Comparison of ENCODE assay signal across 7 cellular contexts in the genomic region with DNA sequence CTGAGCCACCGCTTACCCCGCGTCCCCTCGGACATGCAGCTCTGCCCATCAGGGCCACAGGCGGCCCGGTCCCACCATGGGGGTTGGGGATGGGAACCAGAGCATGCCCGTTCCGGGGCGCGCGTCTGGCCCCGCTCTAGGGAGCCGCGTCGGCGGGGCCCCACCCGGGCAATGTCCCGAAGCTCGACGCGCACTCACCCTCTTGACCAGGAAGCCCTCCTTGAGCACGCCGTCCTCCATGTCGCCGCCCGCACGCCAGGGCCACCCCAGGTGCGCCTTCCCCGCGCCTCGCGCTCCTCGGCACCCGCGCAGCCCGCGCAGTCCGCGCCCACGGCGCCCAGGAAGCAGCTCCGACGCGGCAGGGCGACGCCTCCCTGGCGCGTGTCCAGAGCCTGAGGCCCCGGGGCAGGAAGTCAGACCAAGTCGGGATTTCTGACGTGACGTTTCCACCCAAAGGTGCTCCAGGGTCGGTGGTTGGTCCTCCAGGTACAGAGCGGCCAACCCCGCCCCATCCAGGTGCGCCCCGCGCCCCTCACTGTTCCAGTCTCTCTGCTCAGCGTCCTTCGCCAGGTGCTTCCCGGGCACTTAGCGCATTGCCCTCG. TPM values are rescaled to one million over a fixed set of nuclear protein-coding genes. Genes with fewer than 3 reads are reported as not detected.
A peak's percentile ranks its signal among the peaks of the same experiment; 100 is the strongest.
DNase-seq lines count a peak whose midpoint lies in the region; FAIRE-seq and TF ChIP-seq lines count a peak whose summit lies in the region.

Gene PLEK2, minus strand, starts transcription at position 346 of the 602 bp plus-strand sequence. Its CDS starts 106 bp downstream, at position 240.

- H3K9ac ChIP-seq in endothelial cell of umbilical vein (replicated peaks; ENCODE audit: extremely low read depth, insufficient read depth, low read length) = no peak within 1 kb of the TSS

- TF ChIP-seq CTCF in endothelial cell of umbilical vein (IDR thresholded peaks at IDR 0.05; ENCODE audit: extremely low read depth in 1 of 2, insufficient read depth in 1 of 2, low read depth in 1 of 2, low read length in 2 of 2) = no peak
- TF ChIP-seq CTCF in osteoblast (IDR thresholded peaks at IDR 0.05; ENCODE audit: extremely low read depth, low read depth, low read length) = no peak
- no peak for TF ChIP-seq CTCF in vagina (IDR thresholded peaks at IDR 0.05)
- no peak for TF ChIP-seq CTCF in chondrocyte (IDR thresholded peaks at IDR 0.05)

- DNase-seq in NCI-H1105 (lab: John Stamatoyannopoulos, UW) (peak; percentile 79), endothelial cell of umbilical vein (ENCODE audit: low read depth, low spot score) (no peak), osteoblast (ENCODE audit: insufficient read length, low spot score, missing footprints) (peak; percentile 76), vagina (ENCODE audit: extremely low spot score in 2 of 2) (no peak), chondrocyte (ENCODE audit: low spot score) (no peak), frontal cortex (ENCODE audit: low spot score in 2 of 2) (no peak)
- DNase-seq in activated CD4-positive, alpha-beta T cell treated with anti-CD3 and anti-CD28 coated beads, Interleukin-2, amount 50 U/mL, for 4 hours = peak; percentile 30 to 34

- H3K27ac ChIP-seq in endothelial cell of umbilical vein (ENCODE audit: insufficient read depth, low read depth, low read length) = no peak within 1 kb of the TSS
- no peak within 1 kb of the TSS for H3K27ac ChIP-seq in osteoblast (ENCODE audit: low read depth, low read length)
- no peak within 1 kb of the TSS for H3K27ac ChIP-seq in vagina

- peak within 1 kb of the TSS; percentile 14 for H3K4me2 ChIP-seq in endothelial cell of umbilical vein (ENCODE audit: insufficient read depth, low read length)
- peak within 1 kb of the TSS; percentile 78 for H3K4me2 ChIP-seq in osteoblast (ENCODE audit: insufficient read depth, low read length)

- POLR2A ChIA-PET in endothelial cell of umbilical vein (lab: Charles Lee) = no interaction called here

- H3K4me3 Mint-ChIP-seq in chondrocyte (ENCODE audit: unreplicated experiment) = no peak within 1 kb of the TSS

- H3K27me3 ChIP-seq in endothelial cell of umbilical vein (ENCODE audit: control insufficient read depth in 2 of 2, insufficient read depth in 2 of 2, low read length in 2 of 2) (no peaks in the 10 kb centered on the region), osteoblast (ENCODE audit: insufficient read depth, low read length) (no peaks in the 10 kb centered on the region), vagina (no peaks in the 10 kb centered on the region)

- peak within 1 kb of the TSS in 1 of 3 experiments; percentile 28 for H3K4me3 ChIP-seq in endothelial cell of umbilical vein (replicated peaks in 1 of 3; ENCODE audit: insufficient read depth in 1 of 3, low read depth in 1 of 3, low read length in 3 of 3)
- H3K4me3 ChIP-seq in osteoblast (ENCODE audit: insufficient read depth, low read length) = peak within 1 kb of the TSS; percentile 69
- H3K4me3 ChIP-seq in vagina = peak within 1 kb of the TSS; percentile 40 to 42

- no peaks in the 10 kb centered on the region for H3K27me3 Mint-ChIP-seq in chondrocyte (ENCODE audit: low read depth)

- H3K79me2 ChIP-seq in endothelial cell of umbilical vein (ENCODE audit: control insufficient read depth, insufficient read depth, low read length) (no peaks in the 10 kb centered on the region), osteoblast (ENCODE audit: insufficient read depth, low read length) (no peaks in the 10 kb centered on the region)

- H3K4me1 ChIP-seq in endothelial cell of umbilical vein (ENCODE audit: control insufficient read depth, extremely low read depth, insufficient read depth, low read length) = peaks cover 19% of the 10 kb centered on the region
- peaks cover 8% of the 10 kb centered on the region for H3K4me1 ChIP-seq in osteoblast (ENCODE audit: insufficient read depth, low read length)
- H3K4me1 ChIP-seq in vagina = peaks cover 11% of the 10 kb centered on the region

- TF ChIP-seq POLR2A in endothelial cell of umbilical vein (IDR thresholded peaks at IDR 0.05; ENCODE audit: low read depth, low read length) (no peak), vagina (IDR thresholded peaks at IDR 0.05) (no peak)

- H3K36me3 ChIP-seq in endothelial cell of umbilical vein (ENCODE audit: control insufficient read depth in 2 of 2, extremely low read depth in 1 of 2, insufficient read depth in 2 of 2, low read length in 2 of 2) (no peaks in the 10 kb centered on the region), osteoblast (ENCODE audit: insufficient read depth, low read length) (no peaks in the 10 kb centered on the region), vagina (no peaks in the 10 kb centered on the region)

- H3K9me3 Mint-ChIP-seq in chondrocyte (ENCODE audit: low read depth) = no peaks in the 10 kb centered on the region

- no TSS peak for BruUV-seq in endothelial cell of umbilical vein (replicated peaks; lab: Mats Ljungman, UMichigan)

- H3K9me3 ChIP-seq in endothelial cell of umbilical vein (replicated peaks; ENCODE audit: control insufficient read depth, insufficient read depth, low read length) = no peaks in the 10 kb centered on the region
- no peaks in the 10 kb centered on the region for H3K9me3 ChIP-seq in osteoblast (ENCODE audit: low read depth, low read length)
- no peaks in the 10 kb centered on the region for H3K9me3 ChIP-seq in vagina

- dilution Hi-C loops in endothelial cell of umbilical vein (cut with MboI; ENCODE audit: extremely low pct_ligation_motif_present, low sequenced_read_pairs) = no loop called here

- FAIRE-seq in endothelial cell of umbilical vein (lab: Jason Lieb, UNC) = no peak
- no peak for FAIRE-seq in frontal cortex (lab: Jason Lieb, UNC)

- H4K20me1 ChIP-seq in endothelial cell of umbilical vein (replicated peaks; ENCODE audit: control insufficient read depth, extremely low read depth, insufficient read depth, low read length) = no peaks in the 10 kb centered on the region
- no peaks in the 10 kb centered on the region for H4K20me1 ChIP-seq in osteoblast (ENCODE audit: insufficient read depth, low read length)

- H2AFZ ChIP-seq in endothelial cell of umbilical vein (ENCODE audit: low read depth, low read length) (peak within 1 kb of the TSS; percentile 60), osteoblast (ENCODE audit: low read length) (peak within 1 kb of the TSS; percentile 73)

- H3K9me1 ChIP-seq in endothelial cell of umbilical vein (replicated peaks; ENCODE audit: control insufficient read depth, extremely low read depth, insufficient read depth, low read length) = no peaks in the 10 kb centered on the region

- no peak within 1 kb of the TSS for H3K27ac Mint-ChIP-seq in chondrocyte (ENCODE audit: unreplicated experiment)

- H3K4me1 Mint-ChIP-seq in chondrocyte (ENCODE audit: low read depth) = peaks cover 8% of the 10 kb centered on the region

- CTCF ChIA-PET in endothelial cell of umbilical vein (lab: Charles Lee) = interaction anchor here (0.7 to 3.7 kb wide), 4 partner anchors 9 to 15 kb away, joined by 3 to 18 read pairs (median 3); no protein-coding TSS in a partner anchor

- intact Hi-C loops in endothelial cell of umbilical vein (cut with micrococcal nuclease) (no loop called here), vagina (cut with DNase I) (no loop called here)

- no peaks in the 10 kb centered on the region for H3K36me3 Mint-ChIP-seq in chondrocyte (ENCODE audit: low read depth)

TF ChIP-seq in endothelial cell of umbilical vein, 7 proteins besides CTCF, POLR2A, EP300 and RAD21:
- no peak for TF ChIP-seq GATA2 (IDR thresholded peaks at IDR 0.05; ENCODE audit: insufficient read depth, insufficient read length, low read depth, low read length)
- TF ChIP-seq FOS (IDR thresholded peaks at IDR 0.05; ENCODE audit: borderline replicate concordance, insufficient read depth, low read length) = no peak
- no peak for TF ChIP-seq MYC (IDR thresholded peaks at IDR 0.05; ENCODE audit: low read depth, low read length)
- TF ChIP-seq POLR2AphosphoS5 (IDR thresholded peaks at IDR 0.05; ENCODE audit: insufficient read depth, low read depth, low read length) = no peak
- TF ChIP-seq, protein P1, sequence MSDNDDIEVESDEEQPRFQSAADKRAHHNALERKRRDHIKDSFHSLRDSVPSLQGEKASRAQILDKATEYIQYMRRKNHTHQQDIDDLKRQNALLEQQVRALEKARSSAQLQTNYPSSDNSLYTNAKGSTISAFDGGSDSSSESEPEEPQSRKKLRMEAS (IDR thresholded peaks at IDR 0.05; ENCODE audit: insufficient read depth, insufficient read length) = no peak
- no peak for TF ChIP-seq JUN (IDR thresholded peaks at IDR 0.05; ENCODE audit: borderline replicate concordance, insufficient read depth, insufficient read length, low read depth)
- no peak for TF ChIP-seq EZH2 (IDR thresholded peaks at IDR 0.05; ENCODE audit: borderline replicate concordance, low read depth, low read length, severe bottlenecking)

RNA-seq across cellular contexts. Expression of gene PLEK2, which starts in this region (rescaled TPM):
- total RNA-seq in endothelial cell of umbilical vein (3.8 and 4.7 TPM in 2 replicates), osteoblast (1.2 and 2.5 TPM in 2 replicates), vagina (4.4 TPM), chondrocyte (not detected in 3 replicates), frontal cortex (0.41 TPM)
- 0.84 and 1.4 TPM in 2 replicates for polyA plus RNA-seq in endothelial cell of umbilical vein
- polyA plus RNA-seq in endothelial cell of umbilical vein (2011; cell fraction: cytosol; rRNA removed) = 2.0 and 3.0 TPM in 2 replicates
- 1.1 and 2.1 TPM in 2 replicates for polyA plus RNA-seq in endothelial cell of umbilical vein (2011; cell fraction: nucleus; rRNA removed)
- 3.8 and 8.1 TPM in 2 replicates for polyA plus RNA-seq in endothelial cell of umbilical vein (2012)
- 0.34 and 0.83 TPM in 2 replicates for polyA minus RNA-seq in endothelial cell of umbilical vein
- polyA minus RNA-seq in endothelial cell of umbilical vein (2011; cell fraction: cytosol; rRNA and poly(A)+ RNA removed) = 15.7 TPM
- polyA minus RNA-seq in endothelial cell of umbilical vein (2011; cell fraction: nucleus; rRNA and poly(A)+ RNA removed) = 0.29 and 1.7 TPM in 2 replicates

Comparison
In these comparisons a context has a peak if more than half of its experiments do, and no peak if none do; other contexts are left out.
1. DNase-seq: peak in NCI-H1105 (single experiment), activated CD4-positive, alpha-beta T cell treated with anti-CD3 and anti-CD28 coated beads, Interleukin-2, amount 50 U/mL, for 4 hours (2 of 2) and osteoblast (single experiment); none in endothelial cell of umbilical vein (single experiment), vagina (0 of 2), chondrocyte (single experiment) and frontal cortex (0 of 2).